ENCODE assay signal across 16 cellular contexts in genomic region chr18:73893879-73894278, GRCh38.
"Had no signal": no experiment of that assay in that cellular context is flagged by ENCODE, and none has a peak within 500 bp of the region (broad histone marks: within the 10 kb centered on the region; RNA-seq: fewer than 3 reads in every experiment).

No MANE protein-coding gene starts in this region.

- H3K36me3 ChIP-seq: stomach, thoracic aorta, upper lobe of right lung had no signal

- ATAC-seq: esophagus mucosa, left ventricle myocardium superior, natural killer cell, upper lobe of right lung had no signal

- H3K27ac ChIP-seq: stomach, thoracic aorta, upper lobe of right lung had no signal

- H3K27me3 Mint-ChIP-seq: activated naive CD4-positive, alpha-beta T cell treated with anti-CD3 and anti-CD28 coated beads, Interleukin-2, amount 10 ng/mL, durations not matched to agents 7 days and 5 days had no signal

- H3K27me3 ChIP-seq: stomach, upper lobe of right lung had no signal

- H3K27ac Mint-ChIP-seq: activated CD4-positive, alpha-beta T cell treated with anti-CD3 and anti-CD28 coated beads, Interleukin-2, amount 10 ng/mL, durations not matched to agents 7 days and 5 days; activated naive CD4-positive, alpha-beta T cell treated with anti-CD3 and anti-CD28 coated beads, Interleukin-2, amount 10 ng/mL, durations not matched to agents 7 days and 5 days; activated T-helper 2 cell treated with anti-CD3 and anti-CD28 coated beads, Interferon-gamma antibody, Interleukin-2, Interleukin-4, amounts not matched to agents 10 μg/mL and 5 μg/mL and 100 μg/mL, durations not matched to agents 14 hours and 24 hours and 36 hours; natural killer cell; T-helper 1 cell treated with Interleukin-12 subunit alpha and Interleukin-12 subunit beta and Interleukin-4 antibody, amounts not matched to agents 30 μg/mL and 1 μg/mL, for 36 hours had no signal

- H3K36me3 Mint-ChIP-seq: activated naive CD4-positive, alpha-beta T cell treated with anti-CD3 and anti-CD28 coated beads, Interleukin-2, amount 10 ng/mL, durations not matched to agents 7 days and 5 days; natural killer cell had no signal

- H3K4me3 Mint-ChIP-seq: activated CD4-positive, alpha-beta T cell treated with anti-CD3 and anti-CD28 coated beads, Interleukin-2, amount 10 ng/mL, durations not matched to agents 7 days and 5 days; activated naive CD4-positive, alpha-beta T cell treated with anti-CD3 and anti-CD28 coated beads, Interleukin-2, amount 10 ng/mL, durations not matched to agents 7 days and 5 days; natural killer cell; T-helper 1 cell treated with Interleukin-12 subunit alpha and Interleukin-12 subunit beta and Interleukin-4 antibody, amounts not matched to agents 30 μg/mL and 1 μg/mL, for 36 hours had no signal

- H3K4me1 Mint-ChIP-seq: activated CD4-positive, alpha-beta T cell treated with anti-CD3 and anti-CD28 coated beads, Interleukin-2, amount 10 ng/mL, durations not matched to agents 7 days and 5 days; activated naive CD4-positive, alpha-beta T cell treated with anti-CD3 and anti-CD28 coated beads, Interleukin-2, amount 10 ng/mL, durations not matched to agents 7 days and 5 days; natural killer cell had no signal

- H3K9me3 Mint-ChIP-seq: activated CD4-positive, alpha-beta T cell treated with anti-CD3 and anti-CD28 coated beads, Interleukin-2, amount 10 ng/mL, durations not matched to agents 7 days and 5 days; activated naive CD4-positive, alpha-beta T cell treated with anti-CD3 and anti-CD28 coated beads, Interleukin-2, amount 10 ng/mL, durations not matched to agents 7 days and 5 days; activated T-helper 2 cell treated with anti-CD3 and anti-CD28 coated beads, Interferon-gamma antibody, Interleukin-2, Interleukin-4, amounts not matched to agents 10 μg/mL and 5 μg/mL and 100 μg/mL, durations not matched to agents 14 hours and 24 hours and 36 hours; T-helper 1 cell treated with Interleukin-12 subunit alpha and Interleukin-12 subunit beta and Interleukin-4 antibody, amounts not matched to agents 30 μg/mL and 1 μg/mL, for 36 hours had no signal

- H3K9me3 ChIP-seq: stomach, thoracic aorta, upper lobe of right lung had no signal

- H3K4me1 ChIP-seq: stomach, upper lobe of right lung had no signal

- DNase-seq: activated CD4-positive, alpha-beta T cell treated with anti-CD3 and anti-CD28 coated beads, Interleukin-2, amount 10 ng/mL, durations not matched to agents 7 days and 5 days; activated naive CD4-positive, alpha-beta T cell treated with anti-CD3 and anti-CD28 coated beads, Interleukin-2, amount 10 ng/mL, durations not matched to agents 7 days and 5 days; caudate nucleus; hippocampal formation; kidney; left ventricle myocardium superior; mesendoderm; natural killer cell; retina; stimulated activated CD4-positive, alpha-beta T cell treated with anti-CD3 and anti-CD28 coated beads, Interleukin-4, amount 100 ng/mL, for 4 hours; stomach; upper lobe of right lung had no signal

- H3K4me3 ChIP-seq: stomach, thoracic aorta, upper lobe of right lung had no signal
